ENCODE assay signal across 8 cellular contexts in genomic region chr12:121802485-121802842, GRCh38. TPM values are rescaled to one million over a fixed set of nuclear protein-coding genes. Genes with fewer than 3 reads are reported as not detected.
DNase-seq lines count a peak whose midpoint lies in the region; FAIRE-seq and TF ChIP-seq lines count a peak whose summit lies in the region.

No MANE protein-coding gene starts in this region.

- no peak for FAIRE-seq in kidney (lab: Jason Lieb, UNC)

- intact Hi-C loops in kidney (cut with DNase I): no loop called here

- no peaks in the 10 kb centered on the region for H3K27me3 Mint-ChIP-seq in T-helper 2 cell treated with Interferon-gamma antibody and Interleukin-4, amounts not matched to agents 5 μg/mL and 100 μg/mL, for 36 hours (ENCODE audit: low read depth)
- H3K27me3 Mint-ChIP-seq in activated naive CD8-positive, alpha-beta T cell: no peaks in the 10 kb centered on the region

- H3K36me3 Mint-ChIP-seq in T-helper 2 cell treated with Interferon-gamma antibody and Interleukin-4, amounts not matched to agents 5 μg/mL and 100 μg/mL, for 36 hours (ENCODE audit: low read depth): peaks cover 39% of the 10 kb centered on the region
- peaks cover 2% of the 10 kb centered on the region for H3K36me3 Mint-ChIP-seq in activated naive CD8-positive, alpha-beta T cell

- DNase-seq in T-helper 2 cell treated with Interferon-gamma antibody and Interleukin-4, amounts not matched to agents 5 μg/mL and 100 μg/mL, for 36 hours (ENCODE audit: low spot score): no peak
- DNase-seq in T-helper 2 cell: no peak
- DNase-seq in kidney: no peak
- DNase-seq in NCI-H1436 treated with DMSO at 0.1 percent for 48 hours (lab: John Stamatoyannopoulos, UW): no peak
- no peak for DNase-seq in NCI-H2227 (lab: John Stamatoyannopoulos, UW; ENCODE audit: unreplicated experiment)
- DNase-seq in NCI-H510A (lab: John Stamatoyannopoulos, UW): no peak

- H3K4me3 ChIP-seq in kidney (ENCODE audit: low read length in 2 of 2): peak overlapping the region; percentile 93 to 94

- no peak for TF ChIP-seq CTCF in kidney (IDR thresholded peaks at IDR 0.05; ENCODE audit: borderline replicate concordance, extremely low read depth, insufficient read depth)

- peaks cover 0 to 8% of the 10 kb centered on the region in 2 donors for H3K36me3 ChIP-seq in kidney (ENCODE audit: control insufficient read depth in 1 of 2, insufficient read depth in 2 of 2, low read length in 2 of 2)

- H3K9me3 Mint-ChIP-seq in T-helper 2 cell treated with Interferon-gamma antibody and Interleukin-4, amounts not matched to agents 5 μg/mL and 100 μg/mL, for 36 hours: no peaks in the 10 kb centered on the region
- no peaks in the 10 kb centered on the region for H3K9me3 Mint-ChIP-seq in activated naive CD8-positive, alpha-beta T cell (ENCODE audit: low read depth)

- H3K4me1 Mint-ChIP-seq in T-helper 2 cell treated with Interferon-gamma antibody and Interleukin-4, amounts not matched to agents 5 μg/mL and 100 μg/mL, for 36 hours (ENCODE audit: low read depth): peaks cover 27% of the 10 kb centered on the region
- H3K4me1 Mint-ChIP-seq in activated naive CD8-positive, alpha-beta T cell (ENCODE audit: low read depth): peaks cover 49% of the 10 kb centered on the region

- H3K27ac ChIP-seq in kidney (ENCODE audit: low read depth in 2 of 2, low read length in 2 of 2): peak overlapping the region; percentile 100
- peak overlapping the region; percentile 99 for H3K27ac ChIP-seq in temporal lobe (ENCODE audit: low read depth, low read length)

- H3K9me3 ChIP-seq in kidney (ENCODE audit: control insufficient read depth in 1 of 2, low read length in 2 of 2): no peaks in the 10 kb centered on the region

- peak overlapping the region; percentile 86 for H3K4me3 Mint-ChIP-seq in T-helper 2 cell treated with Interferon-gamma antibody and Interleukin-4, amounts not matched to agents 5 μg/mL and 100 μg/mL, for 36 hours
- H3K4me3 Mint-ChIP-seq in activated naive CD8-positive, alpha-beta T cell: peak overlapping the region; percentile 95

- peaks cover 7 to 31% of the 10 kb centered on the region in 2 donors for H3K4me1 ChIP-seq in kidney (ENCODE audit: control insufficient read depth in 1 of 2, insufficient read depth in 1 of 2, low read depth in 1 of 2, low read length in 2 of 2)

- peak overlapping the region; percentile 98 for H3K27ac Mint-ChIP-seq in T-helper 2 cell treated with Interferon-gamma antibody and Interleukin-4, amounts not matched to agents 5 μg/mL and 100 μg/mL, for 36 hours
- peak overlapping the region; percentile 98 for H3K27ac Mint-ChIP-seq in activated naive CD8-positive, alpha-beta T cell

- peak overlapping the region; percentile 99 to 100 for H3K9ac ChIP-seq in kidney (ENCODE audit: low read length in 2 of 2)

RNA-seq across cellular contexts. Expression of gene SETD1B, which starts 1.3 kb away (rescaled TPM):
- 34.5 TPM for total RNA-seq in kidney
- polyA plus RNA-seq in kidney (ENCODE audit: insufficient read depth, low read depth, low replicate concordance): 3.5 TPM
- total RNA-seq in temporal lobe: 7.1 TPM

RNA-seq across cellular contexts. Expression of gene RHOF, which starts 9.0 kb away (rescaled TPM):
- total RNA-seq in kidney (42.6 TPM), temporal lobe (10.1 TPM)
- 23.9 TPM for polyA plus RNA-seq in kidney (ENCODE audit: insufficient read depth, low read depth, low replicate concordance)

RNA-seq across cellular contexts. Expression of gene HPD, which starts 56.2 kb away (rescaled TPM):
- total RNA-seq in kidney: 4.6 TPM
- polyA plus RNA-seq in kidney (ENCODE audit: insufficient read depth, low read depth, low replicate concordance): 393 TPM
- not detected for total RNA-seq in temporal lobe
